Comparison of ENCODE assay signal across 22 cellular contexts in the genomic region with DNA sequence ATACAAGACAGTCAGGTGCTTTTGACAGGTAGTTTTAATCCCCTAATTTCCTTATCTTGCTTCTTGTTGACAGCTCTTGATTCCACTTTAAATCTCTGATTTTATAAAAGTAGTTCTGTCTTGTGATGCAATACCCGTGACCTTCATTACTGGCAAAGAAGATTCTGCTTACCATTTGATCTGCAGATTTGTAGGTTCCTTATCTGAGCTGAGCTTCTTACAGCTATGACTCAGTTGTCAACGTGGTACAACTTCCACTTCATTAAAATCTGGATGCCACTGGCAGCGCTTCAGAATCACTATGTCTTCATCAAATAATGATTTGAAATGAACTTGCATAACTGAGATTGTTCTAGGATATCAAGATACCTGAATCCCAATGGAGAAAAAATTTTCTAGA.
DNase-seq lines count a peak whose midpoint lies in the region; ATAC-seq and TF ChIP-seq lines count a peak whose summit lies in the region.
"Had no signal": no experiment of that assay in that cellular context is flagged by ENCODE, and none has a peak within 500 bp of the region (broad histone marks: within the 10 kb centered on the region; RNA-seq: fewer than 3 reads in every experiment).

No MANE protein-coding gene starts in this region.

- no peaks in the 10 kb centered on the region for H3K79me2 ChIP-seq in mammary epithelial cell (ENCODE audit: insufficient read depth, low read length)
- no peaks in the 10 kb centered on the region for H3K79me2 ChIP-seq in OCI-LY7 (ENCODE audit: insufficient read depth, low read depth, low read length)

- H3K9me2 ChIP-seq in OCI-LY7 (ENCODE audit: insufficient read depth, low read length), result no peaks in the 10 kb centered on the region

- H3K4me3 ChIP-seq in mammary epithelial cell (replicated peaks in 1 of 3; ENCODE audit: insufficient read depth in 1 of 3, low read depth in 2 of 3, low read length in 3 of 3), result no peak overlapping the region
- H3K4me3 ChIP-seq in epithelial cell of esophagus (ENCODE audit: low read length), result no peak overlapping the region
- no peak overlapping the region for H3K4me3 ChIP-seq in OCI-LY7 (ENCODE audit: low read depth, low read length, poor library complexity, severe bottlenecking)
- H3K4me3 ChIP-seq in vagina, result no peak overlapping the region
- H3K4me3 ChIP-seq: BLaER1 treated with 17β-estradiol and CSF1 and Interleukin-3, amounts not matched to agents 10 nM and 100 nM; cardiac muscle cell; skin epidermis; suprapubic skin; uterus had no signal

- dilution Hi-C loops in mammary epithelial cell (cut with HindIII; ENCODE audit: low sequenced_read_pairs), result no loop called here

- H3K27me3 ChIP-seq in mammary epithelial cell (ENCODE audit: insufficient read depth, low read length), result no peaks in the 10 kb centered on the region
- no peaks in the 10 kb centered on the region for H3K27me3 ChIP-seq in vagina
- H3K27me3 ChIP-seq: BLaER1 treated with 17β-estradiol and CSF1 and Interleukin-3, amounts not matched to agents 10 nM and 100 nM; cardiac muscle cell; suprapubic skin; uterus had no signal

- H2AFZ ChIP-seq in mammary epithelial cell (ENCODE audit: low read depth, low read length) (no peak overlapping the region), OCI-LY7 (ENCODE audit: low read length) (no peak overlapping the region)

- H3K9ac ChIP-seq in mammary epithelial cell (ENCODE audit: insufficient read depth, low read length), result no peak overlapping the region
- H3K9ac ChIP-seq: BLaER1 treated with 17β-estradiol and CSF1 and Interleukin-3, amounts not matched to agents 10 nM and 100 nM had no signal

- no peak for TF ChIP-seq CTCF in MCF 10A (IDR thresholded peaks at IDR 0.05; ENCODE audit: unreplicated experiment)
- TF ChIP-seq CTCF in mammary epithelial cell (conservative IDR thresholded peaks at IDR 0.05 in 1 of 2, IDR thresholded peaks at IDR 0.05 in 1 of 2; ENCODE audit: extremely low read depth in 1 of 2, insufficient read depth in 1 of 2, low read depth in 1 of 2, low read length in 2 of 2), result no peak
- no peak for TF ChIP-seq CTCF in epithelial cell of esophagus (IDR thresholded peaks at IDR 0.05; ENCODE audit: insufficient read depth, low read depth, low read length, missing control alignments)
- no peak for TF ChIP-seq CTCF in omental fat pad (IDR thresholded peaks at IDR 0.05)
- TF ChIP-seq CTCF in OCI-LY7 (conservative IDR thresholded peaks at IDR 0.05; ENCODE audit: low read length), result no peak
- no peak for TF ChIP-seq CTCF in vagina (IDR thresholded peaks at IDR 0.05)

- H3K9me3 Mint-ChIP-seq in MCF 10A (ENCODE audit: unreplicated experiment), result no peaks in the 10 kb centered on the region
- H3K9me3 Mint-ChIP-seq: dendritic cell treated with granulocyte-macrophage colony-stimulating factor and Interleukin-4, amounts not matched to agents 40 ng/mL and 50 ng/mL, for 4 days; stimulated activated effector memory CD8-positive, alpha-beta T cell treated with anti-CD3 and anti-CD28 coated beads, Interleukin-12 subunit alpha, Interleukin-12 subunit beta, amount 100 ng/mL, for 72 hours had no signal

- H3K4me1 ChIP-seq in mammary epithelial cell (ENCODE audit: insufficient read depth, low read length) (no peaks in the 10 kb centered on the region), OCI-LY7 (ENCODE audit: insufficient read depth, low read length, poor library complexity, severe bottlenecking) (no peaks in the 10 kb centered on the region), vagina (no peaks in the 10 kb centered on the region)
- H3K4me1 ChIP-seq: suprapubic skin, uterus had no signal

- no peaks in the 10 kb centered on the region for H3K36me3 Mint-ChIP-seq in MCF 10A (ENCODE audit: insufficient read depth, unreplicated experiment)
- H3K36me3 Mint-ChIP-seq: stimulated activated effector memory CD8-positive, alpha-beta T cell treated with anti-CD3 and anti-CD28 coated beads, Interleukin-12 subunit alpha, Interleukin-12 subunit beta, amount 100 ng/mL, for 72 hours had no signal

- no peaks in the 10 kb centered on the region for H3K27me3 Mint-ChIP-seq in MCF 10A (ENCODE audit: insufficient read depth, unreplicated experiment)
- H3K27me3 Mint-ChIP-seq: dendritic cell treated with granulocyte-macrophage colony-stimulating factor and Interleukin-4, amounts not matched to agents 40 ng/mL and 50 ng/mL, for 4 days; progenitor cell of endocrine pancreas had no signal

- H3K9me3 ChIP-seq in mammary epithelial cell (replicated peaks; ENCODE audit: insufficient read depth, low read length), result no peaks in the 10 kb centered on the region
- H3K9me3 ChIP-seq in OCI-LY7 (ENCODE audit: low read length), result no peaks in the 10 kb centered on the region
- H3K9me3 ChIP-seq in vagina, result no peaks in the 10 kb centered on the region
- H3K9me3 ChIP-seq: BLaER1 treated with 17β-estradiol and CSF1 and Interleukin-3, amounts not matched to agents 10 nM and 100 nM; suprapubic skin; uterus had no signal

- H3K4me1 Mint-ChIP-seq in MCF 10A (ENCODE audit: insufficient read depth, unreplicated experiment), result peaks cover 10% of the 10 kb centered on the region

- no peaks in the 10 kb centered on the region for H4K20me1 ChIP-seq in mammary epithelial cell (ENCODE audit: insufficient read depth, low read length)
- no peaks in the 10 kb centered on the region for H4K20me1 ChIP-seq in OCI-LY7 (ENCODE audit: insufficient read depth, low read length)
- H4K20me1 ChIP-seq: BLaER1 treated with 17β-estradiol and CSF1 and Interleukin-3, amounts not matched to agents 10 nM and 100 nM had no signal

- ATAC-seq in omental fat pad (ENCODE audit: low FRiP score) (peak; percentile 86), GM21723 (IDR thresholded peaks at IDR 0.05; ENCODE audit: unreplicated experiment) (no peak)
- ATAC-seq: activated CD8-positive, alpha-beta T cell treated with anti-CD3 and anti-CD28 coated beads, Interleukin-2, amount 10 ng/mL, durations not matched to agents 7 days and 5 days; stimulated activated effector memory CD8-positive, alpha-beta T cell treated with anti-CD3 and anti-CD28 coated beads, Interleukin-12 subunit alpha, Interleukin-12 subunit beta, amount 100 ng/mL, for 72 hours had no signal

- intact Hi-C loops in MCF 10A (cut with micrococcal nuclease) (no loop called here), mammary epithelial cell (cut with micrococcal nuclease) (no loop called here), OCI-LY7 (cut with micrococcal nuclease; ENCODE audit: unreplicated experiment) (no loop called here), vagina (cut with DNase I) (no loop called here)

- BruUV-seq in MCF 10A (replicated peaks; lab: Mats Ljungman, UMichigan), result no TSS peak
- no TSS peak for BruUV-seq in mammary epithelial cell (replicated peaks; lab: Mats Ljungman, UMichigan)
- no TSS peak for BruUV-seq in OCI-LY7 (replicated peaks; lab: Mats Ljungman, UMichigan)

- no peak overlapping the region for H3K27ac ChIP-seq in mammary epithelial cell (ENCODE audit: insufficient read depth, low read depth, low read length)
- H3K27ac ChIP-seq in OCI-LY7 (ENCODE audit: low read depth, low read length, poor library complexity, severe bottlenecking), result no peak overlapping the region
- no peak overlapping the region for H3K27ac ChIP-seq in vagina
- H3K27ac ChIP-seq: BLaER1 treated with 17β-estradiol and CSF1 and Interleukin-3, amounts not matched to agents 10 nM and 100 nM; cardiac muscle cell; skin epidermis; suprapubic skin; uterus had no signal

- in situ Hi-C loops in mammary epithelial cell (cut with MboI; ENCODE audit: low sequenced_read_pairs in 2 of 2), result no loop called here

- DNase-seq in MCF 10A (ENCODE audit: unreplicated experiment) (peak; percentile 50), mammary epithelial cell (no peak), OCI-M1 (lab: John Stamatoyannopoulos, UW) (peak; percentile 62), epithelial cell of esophagus (ENCODE audit: low read depth) (peak; percentile 3), omental fat pad (ENCODE audit: low spot score) (no peak), OCI-LY7 (ENCODE audit: low spot score) (no peak), vagina (ENCODE audit: extremely low spot score in 2 of 2) (no peak)
- DNase-seq: activated CD8-positive, alpha-beta T cell treated with anti-CD3 and anti-CD28 coated beads, Interleukin-2, amount 10 ng/mL, durations not matched to agents 7 days and 5 days; activated T-cell treated with anti-CD3 and anti-CD28 coated beads, Interleukin-2, amount 50 U/mL, for 1 hour; hippocampal formation; MM.1S; RPMI8226; stimulated activated CD4-positive, alpha-beta T cell treated with anti-CD3 and anti-CD28 coated beads, Interleukin-2, amount 100 ng/mL, for 24 hours; uterus had no signal

- no peak overlapping the region for H3K4me3 Mint-ChIP-seq in MCF 10A (ENCODE audit: unreplicated experiment)
- H3K4me3 Mint-ChIP-seq: activated CD8-positive, alpha-beta T cell treated with anti-CD3 and anti-CD28 coated beads, Interleukin-2, amount 10 ng/mL, durations not matched to agents 7 days and 5 days; dendritic cell treated with granulocyte-macrophage colony-stimulating factor and Interleukin-4, amounts not matched to agents 40 ng/mL and 50 ng/mL, for 4 days; stimulated activated effector memory CD8-positive, alpha-beta T cell treated with anti-CD3 and anti-CD28 coated beads, Interleukin-12 subunit alpha, Interleukin-12 subunit beta, amount 100 ng/mL, for 72 hours had no signal

- H3K4me2 ChIP-seq in mammary epithelial cell (ENCODE audit: insufficient read depth, low read depth, low read length), result no peak overlapping the region
- no peak overlapping the region for H3K4me2 ChIP-seq in OCI-LY7 (ENCODE audit: low read length)
- H3K4me2 ChIP-seq: BLaER1 treated with 17β-estradiol and CSF1 and Interleukin-3, amounts not matched to agents 10 nM and 100 nM had no signal

- H3K36me3 ChIP-seq in mammary epithelial cell (ENCODE audit: insufficient read depth, low read length), result no peaks in the 10 kb centered on the region
- H3K36me3 ChIP-seq in OCI-LY7 (ENCODE audit: insufficient read depth, low read length), result no peaks in the 10 kb centered on the region
- no peaks in the 10 kb centered on the region for H3K36me3 ChIP-seq in vagina
- H3K36me3 ChIP-seq: BLaER1 treated with 17β-estradiol and CSF1 and Interleukin-3, amounts not matched to agents 10 nM and 100 nM; cardiac muscle cell; suprapubic skin; uterus had no signal

- CTCF ChIA-PET in MCF 10A (lab: Yijun Ruan, JAX) (interaction anchor here (0.7 to 0.9 kb wide), 2 partner anchors 392 to 1042 kb away, joined by 3 read pairs; no protein-coding TSS in a partner anchor), mammary epithelial cell (lab: Charles Lee; ENCODE audit: low non-redundant PET) (no interaction called here), OCI-LY7 (lab: Charles Lee; ENCODE audit: unreplicated experiment) (no interaction called here)

- 37% methylated on average over 3 of the region's 3 CpGs for WGBS in mammary epithelial cell (ENCODE audit: low coverage, missing lambda C conversion rate)

- H3K27ac Mint-ChIP-seq in MCF 10A (ENCODE audit: low read depth, unreplicated experiment), result peak overlapping the region; percentile 28
- H3K27ac Mint-ChIP-seq: activated CD8-positive, alpha-beta T cell treated with anti-CD3 and anti-CD28 coated beads, Interleukin-2, amount 10 ng/mL, durations not matched to agents 7 days and 5 days; dendritic cell treated with granulocyte-macrophage colony-stimulating factor and Interleukin-4, amounts not matched to agents 40 ng/mL and 50 ng/mL, for 4 days; progenitor cell of endocrine pancreas; stimulated activated effector memory CD8-positive, alpha-beta T cell treated with anti-CD3 and anti-CD28 coated beads, Interleukin-12 subunit alpha, Interleukin-12 subunit beta, amount 100 ng/mL, for 72 hours had no signal

- no peak for TF ChIP-seq POLR2A in vagina (IDR thresholded peaks at IDR 0.05)

- POLR2A ChIA-PET in MCF 10A (lab: Yijun Ruan, JAX) (interaction anchor here (0.6 to 2.4 kb wide), 12 partner anchors 11 to 861 kb away, joined by 3 to 17 read pairs (median 3); no protein-coding TSS in a partner anchor), OCI-LY7 (lab: Charles Lee) (no interaction called here)

Comparison
In these comparisons a context has a peak if more than half of its experiments do, and no peak if none do; other contexts are left out.
1. DNase-seq: peak in MCF 10A (single experiment), OCI-M1 (single experiment) and epithelial cell of esophagus (single experiment); none in mammary epithelial cell (single experiment), omental fat pad (single experiment), OCI-LY7 (single experiment) and vagina (0 of 2).